Comparison of ENCODE assay signal across 21 cellular contexts in the genomic region with DNA sequence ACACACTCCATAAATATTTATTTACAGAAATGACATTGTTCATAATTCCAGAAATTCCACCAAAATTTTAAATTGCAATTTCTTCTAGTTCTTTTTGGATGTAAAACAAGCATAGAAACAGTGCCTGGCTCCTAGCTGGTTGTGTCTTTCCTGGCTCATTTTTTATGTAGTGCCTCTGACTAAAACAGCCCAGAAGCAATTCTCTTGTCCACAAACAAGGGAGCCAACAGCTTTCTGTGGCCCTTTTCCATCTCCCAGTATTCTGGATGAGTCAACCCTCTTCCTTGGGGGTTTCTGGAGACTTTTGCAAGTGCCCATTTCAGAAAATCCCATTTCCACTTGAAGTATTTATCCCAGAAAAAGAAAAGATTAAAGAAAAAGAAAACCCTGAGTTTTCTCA.
DNase-seq lines count a peak whose midpoint lies in the region; ATAC-seq and TF ChIP-seq lines count a peak whose summit lies in the region.
"Had no signal": no experiment of that assay in that cellular context is flagged by ENCODE, and none has a peak within 500 bp of the region (broad histone marks: within the 10 kb centered on the region; RNA-seq: fewer than 3 reads in every experiment).

No MANE protein-coding gene starts in this region.

- H3K4me3 Mint-ChIP-seq in activated naive CD8-positive, alpha-beta T cell treated with anti-CD3 and anti-CD28 coated beads for 36 hours: no peak overlapping the region
- H3K4me3 Mint-ChIP-seq: activated CD4-positive, alpha-beta memory T cell treated with anti-CD3 and anti-CD28 coated beads for 36 hours; CD4-positive, alpha-beta memory T cell had no signal

- H4K20me1 ChIP-seq in osteoblast (ENCODE audit: insufficient read depth, low read length): no peaks in the 10 kb centered on the region

- H3K27ac ChIP-seq in osteoblast (ENCODE audit: low read depth, low read length) (no peak overlapping the region), upper lobe of right lung (no peak overlapping the region)
- H3K27ac ChIP-seq: ascending aorta, thoracic aorta, WERI-Rb-1 had no signal

- no peaks in the 10 kb centered on the region for H3K36me3 ChIP-seq in osteoblast (ENCODE audit: insufficient read depth, low read length)
- no peaks in the 10 kb centered on the region for H3K36me3 ChIP-seq in upper lobe of right lung
- H3K36me3 ChIP-seq: ascending aorta, thoracic aorta, WERI-Rb-1 had no signal

- intact Hi-C loops in upper lobe of right lung (cut with DNase I): no loop called here

- H3K79me2 ChIP-seq in osteoblast (ENCODE audit: insufficient read depth, low read length): no peaks in the 10 kb centered on the region

- no peaks in the 10 kb centered on the region for H3K9me3 Mint-ChIP-seq in activated naive CD8-positive, alpha-beta T cell treated with anti-CD3 and anti-CD28 coated beads for 36 hours
- H3K9me3 Mint-ChIP-seq: activated CD4-positive, alpha-beta memory T cell treated with anti-CD3 and anti-CD28 coated beads for 36 hours; CD4-positive, alpha-beta memory T cell had no signal

- H3K4me1 Mint-ChIP-seq in activated naive CD8-positive, alpha-beta T cell treated with anti-CD3 and anti-CD28 coated beads for 36 hours: peaks cover 12% of the 10 kb centered on the region
- H3K4me1 Mint-ChIP-seq: CD4-positive, alpha-beta memory T cell had no signal

- H3K9me3 ChIP-seq in osteoblast (ENCODE audit: low read depth, low read length) (no peaks in the 10 kb centered on the region), upper lobe of right lung (no peaks in the 10 kb centered on the region)
- H3K9me3 ChIP-seq: ascending aorta, thoracic aorta had no signal

- H3K4me1 ChIP-seq in osteoblast (ENCODE audit: insufficient read depth, low read length) (peaks cover 17% of the 10 kb centered on the region), upper lobe of right lung (no peaks in the 10 kb centered on the region)
- H3K4me1 ChIP-seq: ascending aorta had no signal

- DNase-seq in Daoy (ENCODE audit: low read depth): peak; percentile 23
- DNase-seq in M059J (ENCODE audit: low read depth): peak; percentile 76
- peak; percentile 26 for DNase-seq in fibroblast of gingiva (ENCODE audit: low read depth)
- peak; percentile 46 for DNase-seq in osteoblast (ENCODE audit: insufficient read length, low spot score, missing footprints)
- DNase-seq in activated CD4-positive, CD25-positive, alpha-beta regulatory T cell (lab: John Stamatoyannopoulos, UW): no peak
- DNase-seq in activated naive CD8-positive, alpha-beta T cell treated with anti-CD3 and anti-CD28 coated beads for 36 hours: no peak
- no peak for DNase-seq in DMS53 treated with DMSO at 0.1 percent for 48 hours (lab: John Stamatoyannopoulos, UW; ENCODE audit: unreplicated experiment)
- no peak for DNase-seq in upper lobe of right lung
- DNase-seq: activated CD4-positive, alpha-beta memory T cell treated with anti-CD3 and anti-CD28 coated beads for 36 hours; activated naive CD4-positive, alpha-beta T cell treated with anti-CD3 and anti-CD28 coated beads, Interleukin-2, amount 50 U/mL, for 16 hours; CD4-positive, alpha-beta memory T cell; DND-41; Karpas-422; kidney glomerular epithelial cell; NCI-H1417; NCI-H2107; NCI-H526; T-helper 1 cell; WERI-Rb-1 had no signal

- no peak for TF ChIP-seq CTCF in osteoblast (IDR thresholded peaks at IDR 0.05; ENCODE audit: extremely low read depth, low read depth, low read length)
- TF ChIP-seq CTCF in upper lobe of right lung (IDR thresholded peaks at IDR 0.05): no peak

- no peak overlapping the region for H2AFZ ChIP-seq in osteoblast (ENCODE audit: low read length)

- no peak overlapping the region for H3K4me3 ChIP-seq in osteoblast (ENCODE audit: insufficient read depth, low read length)
- H3K4me3 ChIP-seq in upper lobe of right lung: no peak overlapping the region
- H3K4me3 ChIP-seq: ascending aorta, thoracic aorta had no signal

- no peak for ATAC-seq in upper lobe of right lung

- H3K27me3 ChIP-seq in osteoblast (ENCODE audit: insufficient read depth, low read length): no peaks in the 10 kb centered on the region
- no peaks in the 10 kb centered on the region for H3K27me3 ChIP-seq in upper lobe of right lung
- H3K27me3 ChIP-seq: ascending aorta had no signal

- no peak overlapping the region for H3K27ac Mint-ChIP-seq in activated naive CD8-positive, alpha-beta T cell treated with anti-CD3 and anti-CD28 coated beads for 36 hours
- H3K27ac Mint-ChIP-seq: activated CD4-positive, alpha-beta memory T cell treated with anti-CD3 and anti-CD28 coated beads for 36 hours; CD4-positive, alpha-beta memory T cell had no signal

- no peak overlapping the region for H3K4me2 ChIP-seq in osteoblast (ENCODE audit: insufficient read depth, low read length)

- H3K27me3 Mint-ChIP-seq in activated naive CD8-positive, alpha-beta T cell treated with anti-CD3 and anti-CD28 coated beads for 36 hours: peaks cover 34% of the 10 kb centered on the region

- H3K36me3 Mint-ChIP-seq in activated naive CD8-positive, alpha-beta T cell treated with anti-CD3 and anti-CD28 coated beads for 36 hours: no peaks in the 10 kb centered on the region
- H3K36me3 Mint-ChIP-seq: activated CD4-positive, alpha-beta memory T cell treated with anti-CD3 and anti-CD28 coated beads for 36 hours; CD4-positive, alpha-beta memory T cell had no signal

Comparison
In these comparisons a context has a peak if more than half of its experiments do, and no peak if none do; other contexts are left out.
1. DNase-seq: peak in Daoy (single experiment), M059J (single experiment), fibroblast of gingiva (single experiment) and osteoblast (single experiment); none in activated CD4-positive, CD25-positive, alpha-beta regulatory T cell (0 of 4), activated naive CD8-positive, alpha-beta T cell treated with anti-CD3 and anti-CD28 coated beads for 36 hours (single experiment), DMS53 treated with DMSO at 0.1 percent for 48 hours (single experiment) and upper lobe of right lung (single experiment).